22 cellular contexts compared by ENCODE assay signal in genomic region chr1:247182994-247183393, GRCh38. TPM values are rescaled to one million over a fixed set of nuclear protein-coding genes. Genes with fewer than 3 reads are reported as not detected.
DNase-seq lines count a peak whose midpoint lies in the region; ATAC-seq, FAIRE-seq and TF ChIP-seq lines count a peak whose summit lies in the region.
"Had no signal": no experiment of that assay in that cellular context is flagged by ENCODE, and none has a peak within 500 bp of the region (broad histone marks: within the 10 kb centered on the region; RNA-seq: fewer than 3 reads in every experiment).

No MANE protein-coding gene starts in this region.

- ATAC-seq in HepG2 (peak; percentile 55), right lobe of liver (no peak), WTC11 (no peak)
- ATAC-seq: CD8-positive, alpha-beta T cell; GM23338; HCT116 had no signal

- H3K9me3 Mint-ChIP-seq in WTC11 = peaks cover 30% of the 10 kb centered on the region
- H3K9me3 Mint-ChIP-seq in endothelial cell (ENCODE audit: unreplicated experiment) = peaks cover 4% of the 10 kb centered on the region

- H3K4me3 ChIP-seq in HepG2 (replicated peaks in 1 of 3; ENCODE audit: insufficient read depth in 1 of 3, low read depth in 2 of 3, low read length in 3 of 3) = no peak overlapping the region
- no peak overlapping the region for H3K4me3 ChIP-seq in right lobe of liver
- no peak overlapping the region for H3K4me3 ChIP-seq in testis
- H3K4me3 ChIP-seq: GM23338 had no signal

- TF ChIP-seq RAD21 in HepG2 (CRISPR knock-in tag; IDR thresholded peaks at IDR 0.05) = no peak

- H3K27ac Mint-ChIP-seq in WTC11 = no peak overlapping the region
- peak overlapping the region; percentile 1 for H3K27ac Mint-ChIP-seq in endothelial cell (ENCODE audit: unreplicated experiment)
- H3K27ac Mint-ChIP-seq: B cell; CD8-positive, alpha-beta T cell; GM23338; HFFc6 had no signal

- TF ChIP-seq POLR2A in HepG2 (IDR thresholded peaks at IDR 0.05; ENCODE audit: insufficient read depth in 1 of 2, low read depth in 2 of 2, low read length in 2 of 2) = no peak
- TF ChIP-seq POLR2A in right lobe of liver (IDR thresholded peaks at IDR 0.05) = no peak
- no peak for TF ChIP-seq POLR2A in testis (IDR thresholded peaks at IDR 0.05)

- H3K4me2 ChIP-seq in HepG2 (ENCODE audit: low read depth, low read length) = no peak overlapping the region
- H3K4me2 ChIP-seq: BLaER1 treated with 17β-estradiol and CSF1 and Interleukin-3, amounts not matched to agents 10 nM and 100 nM; GM23338 had no signal

- in situ Hi-C loops in HepG2 (cut with HindIII; ENCODE audit: extremely low pct_ligation_motif_present, low pct_unique_long_range_greater_than_20kb) = no loop called here

- H2AFZ ChIP-seq in HepG2 (ENCODE audit: low read length) = no peak overlapping the region
- H2AFZ ChIP-seq: GM23338 had no signal

- DNase-seq in HepG2 (ENCODE audit: low spot score) (no peak), right lobe of liver (no peak), WTC11 (ENCODE audit: low spot score) (no peak), endothelial cell (ENCODE audit: low spot score) (no peak), testis (peak; percentile 51), superior temporal gyrus (ENCODE audit: extremely low spot score) (no peak), DMS79 treated with DMSO at 0.1 percent for 48 hours (lab: John Stamatoyannopoulos, UW) (no peak), NCI-H128 (lab: John Stamatoyannopoulos, UW; ENCODE audit: unreplicated experiment) (no peak)
- DNase-seq: 8988T; Calu3; CD8-positive, alpha-beta T cell; DMS53; GDM1; H7; HFFc6 had no signal

- H3K9me3 ChIP-seq in HepG2 (ENCODE audit: low read length) = peaks cover 8% of the 10 kb centered on the region; the same call in 1 of the 2 replicates
- peaks cover 0 to 13% (median 6%) of the 10 kb centered on the region in 4 donors for H3K9me3 ChIP-seq in right lobe of liver
- no peaks in the 10 kb centered on the region for H3K9me3 ChIP-seq in testis

- no TSS peak for BruUV-seq in HepG2 (replicated peaks; lab: Mats Ljungman, UMichigan)

- intact Hi-C loops in HepG2 (cut with micrococcal nuclease; ENCODE audit: unreplicated experiment) (no loop called here), right lobe of liver (cut with DNase I) (no loop called here), testis (cut with DNase I; ENCODE audit: low total_unique reads) (no loop called here)

- FAIRE-seq in HepG2 (lab: Jason Lieb, UNC) = no peak
- FAIRE-seq: GM12892, GM18507, HTR-8/SVneo had no signal

- no peak for TF ChIP-seq EP300 in HepG2 (IDR thresholded peaks at IDR 0.05; ENCODE audit: low read depth in 2 of 2, low read length in 2 of 2)
- no peak for TF ChIP-seq EP300 in HepG2 (CRISPR knock-in tag; IDR thresholded peaks at IDR 0.05; ENCODE audit: borderline replicate concordance)

- H3K36me3 Mint-ChIP-seq in WTC11 = peaks cover 18% of the 10 kb centered on the region
- H3K36me3 Mint-ChIP-seq in endothelial cell (ENCODE audit: low read depth, unreplicated experiment) = peaks cover 26% of the 10 kb centered on the region

- no peaks in the 10 kb centered on the region for H3K36me3 ChIP-seq in HepG2 (replicated peaks in 1 of 2; ENCODE audit: control insufficient read depth in 1 of 2, insufficient read depth in 2 of 2, low read length in 2 of 2)
- H3K36me3 ChIP-seq in right lobe of liver = no peaks in the 10 kb centered on the region
- no peaks in the 10 kb centered on the region for H3K36me3 ChIP-seq in testis (ENCODE audit: low read depth, missing control alignments)

- CTCF ChIA-PET in HepG2 (lab: Yijun Ruan, JAX; ENCODE audit: low intra/inter-chr PET ratio, low total read pairs) = no interaction called here
- CTCF ChIA-PET in WTC11 (lab: Charles Lee) = no interaction called here

- POLR2A ChIA-PET in HepG2 (lab: Yijun Ruan, JAX) = no interaction called here
- POLR2A ChIA-PET in WTC11 (lab: Charles Lee) = no interaction called here

- 0 out of 5 replicates have a peak, but pooled peaks cover 0 to 3% of the 10 kb centered on the region in 2 experiments for H3K27me3 ChIP-seq in HepG2 (ENCODE audit: control insufficient read depth in 1 of 2, insufficient read depth in 2 of 2, low read length in 2 of 2)
- H3K27me3 ChIP-seq in right lobe of liver = no peaks in the 10 kb centered on the region
- H3K27me3 ChIP-seq in testis = no peaks in the 10 kb centered on the region
- H3K27me3 ChIP-seq: BLaER1 treated with 17β-estradiol and CSF1 and Interleukin-3, amounts not matched to agents 10 nM and 100 nM had no signal

- H3K4me3 Mint-ChIP-seq in WTC11 (no peak overlapping the region), endothelial cell (ENCODE audit: unreplicated experiment) (no peak overlapping the region)
- H3K4me3 Mint-ChIP-seq: B cell; CD8-positive, alpha-beta T cell; GM23338; HFFc6 had no signal

- H3K27ac ChIP-seq in HepG2 (ENCODE audit: extremely low read length, insufficient read depth, low read length) (no peak overlapping the region), right lobe of liver (no peak overlapping the region), testis (no peak overlapping the region)
- H3K27ac ChIP-seq: BLaER1 treated with 17β-estradiol and CSF1 and Interleukin-3, amounts not matched to agents 10 nM and 100 nM had no signal

- H3K79me2 ChIP-seq in HepG2 (ENCODE audit: insufficient read depth, low read length) = no peaks in the 10 kb centered on the region

- no peak overlapping the region for H3K9ac ChIP-seq in HepG2 (ENCODE audit: insufficient read depth, low read depth, low read length)
- H3K9ac ChIP-seq: BLaER1 treated with 17β-estradiol and CSF1 and Interleukin-3, amounts not matched to agents 10 nM and 100 nM had no signal

- H4K20me1 ChIP-seq in HepG2 (ENCODE audit: insufficient read depth, low read length) = no peaks in the 10 kb centered on the region
- H4K20me1 ChIP-seq: BLaER1 treated with 17β-estradiol and CSF1 and Interleukin-3, amounts not matched to agents 10 nM and 100 nM had no signal

- TF ChIP-seq CTCF in HepG2 (CRISPR knock-in tag; IDR thresholded peaks at IDR 0.05) (no peak), right lobe of liver (IDR thresholded peaks at IDR 0.05) (no peak), WTC11 (IDR thresholded peaks at IDR 0.05) (no peak), endothelial cell (IDR thresholded peaks at IDR 0.05; ENCODE audit: unreplicated experiment) (no peak), testis (IDR thresholded peaks at IDR 0.05) (no peak)

- WGBS in HepG2 (ENCODE audit: low lambda C conversion rate) = 81% methylated on average over 5 of the region's 7 CpGs
- WGBS in right lobe of liver (ENCODE audit: insufficient coverage, low coverage, low lambda C conversion rate, missing lambda C conversion rate) = 87% methylated on average over 4 of the region's 7 CpGs
- 65 to 78% methylated on average over 7 of the region's 7 CpGs for WGBS in testis, 2 donors

- 0 out of 2 replicates have a peak, but pooled peaks cover 7% of the 10 kb centered on the region for H3K4me1 ChIP-seq in HepG2 (ENCODE audit: insufficient read depth, low read length)
- no peaks in the 10 kb centered on the region for H3K4me1 ChIP-seq in right lobe of liver
- no peaks in the 10 kb centered on the region for H3K4me1 ChIP-seq in testis
- H3K4me1 ChIP-seq: BLaER1 treated with 17β-estradiol and CSF1 and Interleukin-3, amounts not matched to agents 10 nM and 100 nM had no signal

- H3K4me1 Mint-ChIP-seq in WTC11 = no peaks in the 10 kb centered on the region; the same call in 1 of the 2 replicates
- no peaks in the 10 kb centered on the region for H3K4me1 Mint-ChIP-seq in endothelial cell (ENCODE audit: unreplicated experiment)
- H3K4me1 Mint-ChIP-seq: B cell, GM23338 had no signal

- peaks cover 4% of the 10 kb centered on the region for H3K27me3 Mint-ChIP-seq in WTC11 (ENCODE audit: low read depth)
- H3K27me3 Mint-ChIP-seq in endothelial cell (ENCODE audit: unreplicated experiment) = peaks cover 12% of the 10 kb centered on the region
- H3K27me3 Mint-ChIP-seq: B cell had no signal

TF ChIP-seq in HepG2, 621 proteins besides CTCF, POLR2A, EP300 and RAD21 (continues in another document):
- no peak for TF ChIP-seq ZNF3 (CRISPR knock-in tag; IDR thresholded peaks at IDR 0.05)

TF ChIP-seq in WTC11, 78 proteins besides CTCF, POLR2A, EP300 and RAD21 (continues in another document):
- TF ChIP-seq MYBL2 (CRISPR knock-in tag; IDR thresholded peaks at IDR 0.05) (no peak), SMAD3 (CRISPR knock-in tag; IDR thresholded peaks at IDR 0.05; ENCODE audit: borderline replicate concordance) (no peak), NFE2L1 (CRISPR knock-in tag; IDR thresholded peaks at IDR 0.05) (0 out of 2 replicates have a peak, but pooled peaks have one; percentile 20), KAT7 (CRISPR knock-in tag; IDR thresholded peaks at IDR 0.05; ENCODE audit: borderline replicate concordance) (no peak)

RNA-seq across cellular contexts. Expression of gene ZNF124, which starts 11.2 kb away (rescaled TPM):
- total RNA-seq in HepG2 (2016; rRNA removed; fragmentation: Illumina TruSeq; extraction: Trizol) (102 and 134 TPM in 2 replicates), right lobe of liver (10 to 100 TPM in 1 of 6 experiments, 1 to 10 TPM in 5; 5.4 to 13.8 (median 6.6) TPM), WTC11 (2021) (31.8 to 33.8 TPM (median 33.0 TPM) in 3 replicates), endothelial cell (ENCODE audit: unreplicated experiment) (138 TPM), testis (10 to 100 TPM; 12.9 to 17.3 TPM)
- total RNA-seq in HepG2 (2016; cell fraction: cytosol; rRNA removed; fragmentation: Illumina TruSeq; extraction: Trizol; ENCODE audit: low read depth) = 749 and 855 TPM in 2 replicates
- total RNA-seq in HepG2 (2016; cell fraction: insoluble cytoplasmic fraction; rRNA removed; fragmentation: Illumina TruSeq; extraction: Trizol) = 96.3 and 132 TPM in 2 replicates
- total RNA-seq in HepG2 (2016; cell fraction: membrane; rRNA removed; fragmentation: Illumina TruSeq; extraction: Trizol) = 583 and 722 TPM in 2 replicates
- total RNA-seq in HepG2 (2016; cell fraction: nucleus; rRNA removed; fragmentation: Illumina TruSeq; extraction: Trizol) = 58.8 and 62.6 TPM in 2 replicates
- polyA plus RNA-seq in HepG2 (2011; rRNA removed) (6.3 and 9.7 TPM in 2 replicates), testis (ENCODE audit: insufficient read depth, low read depth, low replicate concordance) (22.0 TPM)
- 4.1 and 5.0 TPM in 2 replicates for polyA plus RNA-seq in HepG2 (2011; cell fraction: cytosol; rRNA removed)
- 7.2 and 7.3 TPM in 2 replicates for polyA plus RNA-seq in HepG2 (2011; cell fraction: nucleus; rRNA removed)
- polyA plus RNA-seq in HepG2 (2012) = 6.6 and 7.3 TPM in 2 replicates
- polyA plus RNA-seq in HepG2 (2016; cell fraction: cytosol; fragmentation: Illumina TruSeq; extraction: Trizol; ENCODE audit: low read depth) = 2.1 and 2.6 TPM in 2 replicates
- polyA plus RNA-seq in HepG2 (2016; cell fraction: insoluble cytoplasmic fraction; fragmentation: Illumina TruSeq; extraction: Trizol; ENCODE audit: low read depth) = 17.0 and 18.3 TPM in 2 replicates
- 3.8 and 4.0 TPM in 2 replicates for polyA plus RNA-seq in HepG2 (2016; cell fraction: membrane; fragmentation: Illumina TruSeq; extraction: Trizol; ENCODE audit: low read depth)
- polyA plus RNA-seq in HepG2 (2016; cell fraction: nucleus; fragmentation: Illumina TruSeq; extraction: Trizol; ENCODE audit: insufficient read depth, low read depth) = 24.6 and 31.3 TPM in 2 replicates
- 41.2 and 57.5 TPM in 2 replicates for polyA minus RNA-seq in HepG2 (2011; rRNA and poly(A)+ RNA removed; ENCODE audit: low replicate concordance)
- 107 and 109 TPM in 2 replicates for polyA minus RNA-seq in HepG2 (2011; cell fraction: cytosol; rRNA and poly(A)+ RNA removed)
- 61.2 and 76.6 TPM in 2 replicates for polyA minus RNA-seq in HepG2 (2011; cell fraction: nucleus; rRNA and poly(A)+ RNA removed)

Comparison
In these comparisons a context has a peak if more than half of its experiments do, and no peak if none do; other contexts are left out.
1. Of the 50 proteins assayed by ChIP-seq in both HepG2 and WTC11: peak only in HepG2: none; only in WTC11: NFE2L1; in both: none; in neither: 49.